ENCODE assay signal across 9 cellular contexts in the genomic region with DNA sequence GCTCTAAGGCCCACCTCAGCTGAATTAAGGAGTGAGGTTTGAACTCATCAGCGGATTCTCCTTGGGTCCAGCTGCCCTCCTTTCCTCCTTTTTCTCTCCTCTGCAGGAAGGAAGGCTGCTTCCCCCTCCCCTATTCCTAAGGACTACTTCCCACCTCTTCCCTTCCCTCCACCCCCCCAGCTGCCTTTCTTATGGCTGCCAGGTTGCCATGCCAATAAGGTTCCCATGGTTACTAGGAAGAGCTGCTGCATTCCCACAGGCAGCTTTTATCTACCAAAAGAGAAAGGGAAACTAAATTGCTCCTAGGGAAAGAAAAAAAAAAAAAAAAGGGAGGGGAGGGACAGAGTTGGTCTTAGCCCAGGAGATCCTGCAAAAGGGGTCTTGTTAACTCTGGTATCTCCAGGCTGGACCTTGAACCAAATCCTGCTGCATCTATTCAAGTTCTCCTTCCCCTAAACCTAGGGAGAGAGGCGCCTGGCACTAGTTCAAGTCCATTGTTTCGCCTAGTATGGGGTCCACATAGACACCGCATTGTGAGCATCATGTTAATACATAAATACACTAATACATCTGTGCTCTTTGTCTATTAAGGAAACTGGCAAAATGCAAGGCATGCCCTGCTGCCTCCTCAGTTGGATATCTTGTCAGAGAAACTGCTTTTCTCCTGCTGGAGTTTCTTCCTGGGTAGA. TPM values are rescaled to one million over a fixed set of nuclear protein-coding genes. Genes with fewer than 3 reads are reported as not detected.
DNase-seq lines count a peak whose midpoint lies in the region; ATAC-seq lines count a peak whose summit lies in the region.
"Had no signal": no experiment of that assay in that cellular context is flagged by ENCODE, and none has a peak within 500 bp of the region (broad histone marks: within the 10 kb centered on the region; RNA-seq: fewer than 3 reads in every experiment).

No MANE protein-coding gene starts in this region.

- DNase-seq in HCEC 1CT, result peak; percentile 4
- peak; percentile 99 for DNase-seq in NT2/D1 (ENCODE audit: low read depth, low spot score)
- DNase-seq in fibroblast of the conjunctiva (ENCODE audit: low read depth), result peak; percentile 57
- peak; percentile 49 for DNase-seq in pons (ENCODE audit: low spot score)
- DNase-seq in aorta, result no peak
- no peak for DNase-seq in germinal center (ENCODE audit: low spot score)
- no peak for DNase-seq in activated gamma-delta T cell (lab: John Stamatoyannopoulos, UW)
- DNase-seq: activated B cell treated with CpG ODN at 0.5 μM for 24 hours had no signal

- H3K4me1 ChIP-seq in NT2/D1 (ENCODE audit: insufficient read depth, insufficient read length) (no peaks in the 10 kb centered on the region), aorta (ENCODE audit: control insufficient read depth in 1 of 2, insufficient read depth in 2 of 2, low read length in 2 of 2) (no peaks in the 10 kb centered on the region)

- H3K27ac ChIP-seq in aorta (ENCODE audit: low read depth in 1 of 2, low read length in 2 of 2), result no peak overlapping the region

- intact Hi-C loops in aorta (cut with DNase I), result no loop called here

- 72 to 78% methylated on average over 4 of the region's 4 CpGs for WGBS in aorta, 2 donors

- H3K9me3 ChIP-seq in NT2/D1 (ENCODE audit: insufficient read depth, low read length) (peaks cover 14% of the 10 kb centered on the region; the same call in 1 of the 2 replicates), aorta (ENCODE audit: control insufficient read depth, low read length) (no peaks in the 10 kb centered on the region)

- H3K27me3 ChIP-seq in NT2/D1 (ENCODE audit: insufficient read depth, insufficient read length) (no peaks in the 10 kb centered on the region), aorta (ENCODE audit: control insufficient read depth in 1 of 2, insufficient read depth in 2 of 2, low read length in 1 of 2) (no peaks in the 10 kb centered on the region)

- H3K36me3 ChIP-seq in NT2/D1 (ENCODE audit: insufficient read depth, insufficient read length, low read length), result no peaks in the 10 kb centered on the region
- H3K36me3 ChIP-seq in aorta (ENCODE audit: control insufficient read depth in 1 of 2, insufficient read depth in 2 of 2, low read length in 1 of 2), result no peaks in the 10 kb centered on the region

- H3K4me3 ChIP-seq in NT2/D1 (ENCODE audit: insufficient read length, low read depth), result no peak overlapping the region
- H3K4me3 ChIP-seq in aorta (ENCODE audit: low read length in 2 of 2), result no peak overlapping the region

- no peak for ATAC-seq in HG03432 (IDR thresholded peaks at IDR 0.05; ENCODE audit: unreplicated experiment)
- no peak for ATAC-seq in aorta (ENCODE audit: low FRiP score)

- H3K9ac ChIP-seq in NT2/D1 (ENCODE audit: insufficient read length, low read depth), result peak overlapping the region; percentile 53

RNA-seq across cellular contexts. Expression of a gene that starts 21.2 kb away (rescaled TPM):
- 10 to 100 TPM; 54.9 to 77.6 TPM for total RNA-seq in aorta
- 10 to 100 TPM; 87.5 to 99.2 TPM for polyA plus RNA-seq in aorta

RNA-seq across cellular contexts. Expression of a gene that starts 52.0 kb away (rescaled TPM):
- 10 to 100 TPM; 47.1 to 50.1 TPM for total RNA-seq in aorta
- 10 to 100 TPM; 55.4 to 59.7 TPM for polyA plus RNA-seq in aorta

Comparison
In these comparisons a context has a peak if more than half of its experiments do, and no peak if none do; other contexts are left out.
1. DNase-seq: peak in HCEC 1CT (single experiment), NT2/D1 (single experiment), fibroblast of the conjunctiva (single experiment) and pons (single experiment); none in aorta (0 of 2), germinal center (single experiment) and activated gamma-delta T cell (single experiment).